In the genomic region with DNA sequence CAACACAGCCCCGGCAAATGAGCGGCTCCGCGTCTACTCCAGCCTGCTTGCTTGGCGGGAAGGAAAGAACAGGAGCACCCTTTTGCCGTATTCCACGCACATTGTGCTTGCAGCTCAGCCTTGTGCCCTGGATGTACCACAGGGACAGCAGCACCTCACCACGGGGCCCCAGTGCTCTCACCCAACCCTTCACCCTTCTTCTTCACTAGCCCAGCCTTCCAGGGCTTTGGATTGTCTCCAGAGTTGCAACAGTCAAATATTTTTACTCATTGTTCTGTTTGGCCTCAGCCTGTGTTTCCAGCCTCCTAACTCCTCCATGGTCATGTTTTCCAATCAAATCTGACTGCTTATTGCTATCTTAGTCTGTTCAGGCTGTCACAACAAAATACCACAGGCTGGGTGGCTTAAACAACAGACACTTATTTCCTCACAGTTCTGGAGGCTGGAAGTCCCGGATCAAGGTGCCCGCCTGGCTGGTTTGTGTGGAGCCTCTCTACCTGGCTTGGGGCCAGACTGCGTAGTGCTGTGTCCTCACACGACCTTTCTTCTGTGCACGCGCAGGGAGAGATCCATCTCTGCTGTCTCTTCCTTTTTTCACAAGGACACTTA, we compare ENCODE assay signal across 10 cellular contexts.
DNase-seq lines count a peak whose midpoint lies in the region; ATAC-seq and TF ChIP-seq lines count a peak whose summit lies in the region.
"Had no signal": no experiment of that assay in that cellular context is flagged by ENCODE, and none has a peak within 500 bp of the region (broad histone marks: within the 10 kb centered on the region; RNA-seq: fewer than 3 reads in every experiment).

No MANE protein-coding gene starts in this region.

- H3K27me3 ChIP-seq in esophagus muscularis mucosa (no peaks in the 10 kb centered on the region), prostate gland (replicated peaks; ENCODE audit: insufficient read depth) (no peaks in the 10 kb centered on the region)
- H3K27me3 ChIP-seq: cardiac muscle cell had no signal

- H3K4me3 ChIP-seq in esophagus muscularis mucosa (no peak overlapping the region), prostate gland (no peak overlapping the region)
- H3K4me3 ChIP-seq: cardiac muscle cell, spleen had no signal

- TF ChIP-seq EP300 in esophagus muscularis mucosa (IDR thresholded peaks at IDR 0.05) = no peak

- H3K9me3 ChIP-seq in esophagus muscularis mucosa = no peaks in the 10 kb centered on the region
- no peaks in the 10 kb centered on the region for H3K9me3 ChIP-seq in prostate gland
- H3K9me3 ChIP-seq: spleen had no signal

- H3K27ac ChIP-seq in esophagus muscularis mucosa (replicated peaks in 1 of 4) = peak overlapping the region in 3 of 4 donors; percentile 32 to 58 (median 44)
- H3K27ac ChIP-seq in prostate gland = peak overlapping the region in 1 of 2 donors; percentile 32
- H3K27ac ChIP-seq: cardiac muscle cell had no signal

- 52% methylated on average over 14 of the region's 14 CpGs for WGBS in esophagus muscularis mucosa
- WGBS in prostate gland = 45% methylated on average over 14 of the region's 14 CpGs

- intact Hi-C loops in esophagus muscularis mucosa (cut with DNase I) (loop anchor here (5.0 kb wide), 1 partner anchor 159 kb away; no protein-coding TSS in a partner anchor), prostate gland (cut with DNase I) (loop anchor here (5.0 kb wide), 1 partner anchor 161 kb away; the partner anchor contains the start of gene CEMIP)

- TF ChIP-seq POLR2A in esophagus muscularis mucosa (IDR thresholded peaks at IDR 0.05; ENCODE audit: low read depth) (no peak), prostate gland (IDR thresholded peaks at IDR 0.05) (no peak)

- no peak for TF ChIP-seq CTCF in esophagus muscularis mucosa (IDR thresholded peaks at IDR 0.05)
- no peak for TF ChIP-seq CTCF in prostate gland (IDR thresholded peaks at IDR 0.05)

- H3K36me3 ChIP-seq in esophagus muscularis mucosa (no peaks in the 10 kb centered on the region), prostate gland (no peaks in the 10 kb centered on the region)
- H3K36me3 ChIP-seq: cardiac muscle cell, spleen had no signal

- DNase-seq in GM04503 (ENCODE audit: low read depth) (peak; percentile 84), NCI-H69 (lab: John Stamatoyannopoulos, UW) (peak; percentile 68), esophagus muscularis mucosa (ENCODE audit: extremely low spot score) (peak; percentile 92), prostate gland (ENCODE audit: low spot score) (peak; percentile 83), cortex of kidney (lab: John Stamatoyannopoulos, UW) (no peak), DMS114 treated with DMSO at 0.1 percent for 48 hours (lab: John Stamatoyannopoulos, UW; ENCODE audit: unreplicated experiment) (no peak)
- DNase-seq: spleen had no signal

- no peak for ATAC-seq in HG03045 (IDR thresholded peaks at IDR 0.05; ENCODE audit: unreplicated experiment)
- no peak for ATAC-seq in HG02763 (IDR thresholded peaks at IDR 0.05; ENCODE audit: unreplicated experiment)

- H3K4me1 ChIP-seq in esophagus muscularis mucosa = peaks cover 9 to 23% (median 13%) of the 10 kb centered on the region in 4 donors
- peaks cover 5% of the 10 kb centered on the region for H3K4me1 ChIP-seq in prostate gland (replicated peaks)

Comparison
In these comparisons a context has a peak if more than half of its experiments do, and no peak if none do; other contexts are left out.
1. DNase-seq: peak in GM04503 (single experiment), NCI-H69 (single experiment), esophagus muscularis mucosa (single experiment) and prostate gland (single experiment); none in cortex of kidney (single experiment) and DMS114 treated with DMSO at 0.1 percent for 48 hours (single experiment).